ENCODE assay signal across 8 cellular contexts in genomic region chr20:62926229-62927127, GRCh38. TPM values are rescaled to one million over a fixed set of nuclear protein-coding genes. Genes with fewer than 3 reads are reported as not detected.
DNase-seq lines count a peak whose midpoint lies in the region; ATAC-seq and TF ChIP-seq lines count a peak whose summit lies in the region.

Gene DIDO1 (minus strand): TSS chr20:62926505.

- peak within 1 kb of the TSS; percentile 99 for H3K27ac Mint-ChIP-seq in endodermal cell
- H3K27ac Mint-ChIP-seq in mesothelial cell of epicardium: peak within 1 kb of the TSS; percentile 98

- peak; percentile 65 for ATAC-seq in GM19467 (IDR thresholded peaks at IDR 0.05; ENCODE audit: unreplicated experiment)

- H3K4me1 Mint-ChIP-seq in endodermal cell (peaks cover 41% of the 10 kb centered on the region), mesothelial cell of epicardium (peaks cover 47% of the 10 kb centered on the region)

- TF ChIP-seq CTCF in endodermal cell (conservative IDR thresholded peaks at IDR 0.05) (peak; percentile 80), mesothelial cell of epicardium (IDR thresholded peaks at IDR 0.05; ENCODE audit: unreplicated experiment) (peak; percentile 48)

- peaks cover 9% of the 10 kb centered on the region for H3K4me1 ChIP-seq in endodermal cell (ENCODE audit: control insufficient read depth, insufficient read depth, low read length)

- H3K36me3 ChIP-seq in endodermal cell (ENCODE audit: control insufficient read depth, insufficient read depth, low read length): peaks cover 8% of the 10 kb centered on the region

- DNase-seq in CMK (ENCODE audit: low read depth) (peak; percentile 65), HS-5 (ENCODE audit: low read depth) (peak; percentile 59), NOMO-1 treated with DMSO at 0.1 percent for 48 hours (lab: John Stamatoyannopoulos, UW; ENCODE audit: unreplicated experiment) (peak; percentile 78), endodermal cell (peak; percentile 93), mesothelial cell of epicardium (ENCODE audit: low spot score in 2 of 2, unreplicated experiment in 2 of 2) (peak; percentile 87 to 90)
- peak; percentile 71 to 80 (median 75) for DNase-seq in activated CD8-positive, alpha-beta memory T cell treated with anti-CD3 and anti-CD28 coated beads for 48 hours (ENCODE audit: low read depth in 2 of 3, low spot score in 2 of 3)
- DNase-seq in stimulated activated CD8-positive, alpha-beta memory T cell treated with anti-CD3 and anti-CD28 coated beads, Interleukin-15, amount 100 ng/mL, for 48 hours (ENCODE audit: low read depth in 2 of 2): peak; percentile 87 to 89

- H3K27me3 Mint-ChIP-seq in endodermal cell (ENCODE audit: insufficient read depth): no peaks in the 10 kb centered on the region
- H3K27me3 Mint-ChIP-seq in mesothelial cell of epicardium (ENCODE audit: low read depth): no peaks in the 10 kb centered on the region

- peak within 1 kb of the TSS; percentile 66 for H3K27ac ChIP-seq in endodermal cell (ENCODE audit: low read depth, low read length)

- no peaks in the 10 kb centered on the region for H3K36me3 Mint-ChIP-seq in endodermal cell (ENCODE audit: low read depth)
- H3K36me3 Mint-ChIP-seq in mesothelial cell of epicardium: no peaks in the 10 kb centered on the region

- WGBS in endodermal cell (ENCODE audit: insufficient coverage in 1 of 2, insufficient read length in 1 of 2), 2 experiments: 1 to 3% methylated on average over 35 to 90 of the region's 92 CpGs

- peak within 1 kb of the TSS; percentile 97 for H3K4me3 ChIP-seq in endodermal cell (ENCODE audit: low read length)

- no peaks in the 10 kb centered on the region for H3K27me3 ChIP-seq in endodermal cell (ENCODE audit: control insufficient read depth, insufficient read depth, low read length, poor library complexity, severe bottlenecking)

- peak within 1 kb of the TSS; percentile 91 for H3K4me3 Mint-ChIP-seq in endodermal cell
- peak within 1 kb of the TSS; percentile 98 for H3K4me3 Mint-ChIP-seq in mesothelial cell of epicardium

- H3K9me3 Mint-ChIP-seq in endodermal cell (no peaks in the 10 kb centered on the region), mesothelial cell of epicardium (no peaks in the 10 kb centered on the region)

- H3K9ac ChIP-seq in endodermal cell (ENCODE audit: extremely low read depth, low read length, poor library complexity, severe bottlenecking): peak within 1 kb of the TSS; percentile 90

- H3K9me3 ChIP-seq in endodermal cell (ENCODE audit: control insufficient read depth, low read length): no peaks in the 10 kb centered on the region

RNA-seq across cellular contexts. Expression of gene DIDO1, which starts in this region (rescaled TPM):
- total RNA-seq in endodermal cell (10 to 100 TPM; 53.5 to 68.3 TPM), mesothelial cell of epicardium (70.3 to 73.1 TPM (median 70.5 TPM) in 3 replicates)
- 47.8 TPM for polyA plus RNA-seq in endodermal cell (2013, experiment 1 of 2)
- polyA plus RNA-seq in endodermal cell (2013, experiment 2 of 2): 43.0 TPM

Comparison
In these comparisons a context has a peak if more than half of its experiments do, and no peak if none do; other contexts are left out.
1. Peak in every context shown above with its lines: DNase-seq, ATAC-seq, H3K4me3 ChIP-seq and H3K27ac ChIP-seq.